Comparison of ENCODE assay signal across 10 cellular contexts in the genomic region with DNA sequence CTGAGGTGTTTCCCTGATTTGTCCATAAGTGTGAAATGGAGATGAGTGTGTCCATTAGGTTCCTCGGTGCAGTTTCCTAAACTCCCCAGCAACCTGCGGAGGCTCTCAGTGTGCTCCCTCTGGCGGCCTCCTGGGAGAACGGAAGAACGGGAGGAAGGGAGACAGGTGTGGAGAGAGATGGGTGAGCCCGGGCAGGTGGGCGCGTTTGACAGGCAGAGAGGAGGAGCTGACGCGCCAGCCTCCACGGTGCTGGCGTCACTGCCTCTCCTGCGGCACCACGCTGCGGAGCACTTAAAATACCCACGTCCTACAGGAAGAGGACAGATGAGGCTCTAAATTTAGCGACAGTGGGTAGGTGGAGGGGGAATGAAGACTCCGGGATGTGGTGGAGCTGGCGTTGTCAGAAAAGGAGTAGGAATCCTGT. TPM values are rescaled to one million over a fixed set of nuclear protein-coding genes. Genes with fewer than 3 reads are reported as not detected.
A peak's percentile ranks its signal among the peaks of the same experiment; 100 is the strongest.
DNase-seq lines count a peak whose midpoint lies in the region; ATAC-seq, FAIRE-seq and TF ChIP-seq lines count a peak whose summit lies in the region.
"Had no signal": no experiment of that assay in that cellular context is flagged by ENCODE, and none has a peak within 500 bp of the region (broad histone marks: within the 10 kb centered on the region; RNA-seq: fewer than 3 reads in every experiment).

No MANE protein-coding gene starts in this region.

- H3K27ac ChIP-seq in keratinocyte (ENCODE audit: control insufficient read depth, insufficient read depth, low read length) = no peak overlapping the region
- H3K27ac ChIP-seq: BLaER1 had no signal

- H3K9me1 ChIP-seq in keratinocyte (ENCODE audit: control insufficient read depth, extremely low read depth, insufficient read depth, low read length) = no peaks in the 10 kb centered on the region

- H3K79me2 ChIP-seq in keratinocyte (ENCODE audit: control insufficient read depth, insufficient read depth, low read length) = no peaks in the 10 kb centered on the region

- H2AFZ ChIP-seq in keratinocyte (ENCODE audit: control insufficient read depth, low read length) = no peak overlapping the region

- peak overlapping the region; percentile 6 for H3K4me2 ChIP-seq in keratinocyte (ENCODE audit: control insufficient read depth, extremely low read depth, insufficient read depth, low read depth, low read length)
- H3K4me2 ChIP-seq: BLaER1 had no signal

- no peaks in the 10 kb centered on the region for H3K9me3 ChIP-seq in keratinocyte (ENCODE audit: control insufficient read depth, low read depth, low read length)

- H3K27me3 ChIP-seq in keratinocyte (ENCODE audit: control insufficient read depth, extremely low read depth, insufficient read depth, low read length) = peaks cover 9% of the 10 kb centered on the region
- H3K27me3 ChIP-seq: BLaER1 had no signal

- FAIRE-seq in keratinocyte (lab: Jason Lieb, UNC) = peak; percentile 29
- FAIRE-seq: TTC549 had no signal

- TF ChIP-seq CTCF in astrocyte of the cerebellum (IDR thresholded peaks at IDR 0.05; ENCODE audit: low read depth, low read length, missing control alignments) (peak; percentile 46), keratinocyte (optimal IDR thresholded peaks at IDR 0.05 in 1 of 3, IDR thresholded peaks at IDR 0.05 in 1 of 3, conservative IDR thresholded peaks at IDR 0.05 in 1 of 3; ENCODE audit: extremely low read depth in 1 of 3, insufficient read depth in 2 of 3, low read length in 3 of 3) (peak; percentile 73 to 86 (median 82))

- dilution Hi-C loops in keratinocyte (cut with MboI; ENCODE audit: extremely low pct_ligation_motif_present, low sequenced_read_pairs) = no loop called here

- no peak for ATAC-seq in HG03175 (IDR thresholded peaks at IDR 0.05; ENCODE audit: unreplicated experiment)
- no peak for ATAC-seq in HG03565 (IDR thresholded peaks at IDR 0.05; ENCODE audit: unreplicated experiment)

- peaks cover 0 to under 1% of the 10 kb centered on the region in 2 experiments for H3K36me3 ChIP-seq in keratinocyte (ENCODE audit: control insufficient read depth in 2 of 2, extremely low read depth in 1 of 2, insufficient read depth in 2 of 2, low read length in 2 of 2)

- peaks cover 3% of the 10 kb centered on the region for H4K20me1 ChIP-seq in keratinocyte (ENCODE audit: control insufficient read depth, extremely low read depth, insufficient read depth, low read length)
- H4K20me1 ChIP-seq: BLaER1 had no signal

- no peaks in the 10 kb centered on the region for H3K4me1 ChIP-seq in keratinocyte (ENCODE audit: control insufficient read depth, extremely low read depth, insufficient read depth, low read length)

- peak; percentile 10 for DNase-seq in SIG-M5 treated with dmso at 0.1 percent for 504 hours (lab: John Stamatoyannopoulos, UW; ENCODE audit: unreplicated experiment)
- DNase-seq in SIG-M5 (lab: John Stamatoyannopoulos, UW) = no peak
- peak; percentile 86 for DNase-seq in NCI-H345 treated with DMSO at 0.1 percent for 48 hours (lab: John Stamatoyannopoulos, UW; ENCODE audit: unreplicated experiment)
- DNase-seq in astrocyte of the cerebellum (ENCODE audit: low read depth) = no peak
- peak; percentile 13 for DNase-seq in keratinocyte (ENCODE audit: low read depth, low spot score)
- DNase-seq in stimulated activated CD4-positive, alpha-beta T cell treated with anti-CD3 and anti-CD28 coated beads, Interleukin-4, amount 100 ng/mL, for 4 hours = peak; percentile 16 to 29

- in situ Hi-C loops in astrocyte of the cerebellum (cut with HindIII; ENCODE audit: low sequenced_read_pairs) = no loop called here

- no peak overlapping the region for H3K9ac ChIP-seq in keratinocyte (ENCODE audit: control insufficient read depth, extremely low read depth, insufficient read depth, low read length)
- H3K9ac ChIP-seq: BLaER1 had no signal

- H3K4me3 ChIP-seq in astrocyte of the cerebellum (ENCODE audit: low read depth, low read length) (no peak overlapping the region), keratinocyte (ENCODE audit: control insufficient read depth in 2 of 3, extremely low read depth in 1 of 3, insufficient read depth in 2 of 3, low read depth in 1 of 3, low read length in 3 of 3) (no peak overlapping the region)
- H3K4me3 ChIP-seq: BLaER1 had no signal

RNA-seq across cellular contexts. Expression of a gene that starts 26.8 kb away (rescaled TPM):
- polyA plus RNA-seq in keratinocyte = 10.8 to 17.2 TPM (median 14.4 TPM) in 3 replicates
- polyA plus RNA-seq in keratinocyte (2011; ENCODE audit: low read depth) = 11.2 TPM
- 12.1 and 12.8 TPM in 2 replicates for polyA plus RNA-seq in keratinocyte (2011; cell fraction: cytosol; rRNA removed)
- polyA plus RNA-seq in keratinocyte (2011; cell fraction: nucleus; rRNA removed) = 25.3 and 26.8 TPM in 2 replicates
- polyA plus RNA-seq in keratinocyte (2012; ENCODE audit: low replicate concordance) = 19.5 and 20.0 TPM in 2 replicates
- 13.0 to 17.2 TPM (median 16.5 TPM) in 3 replicates for polyA minus RNA-seq in keratinocyte
- 19.0 TPM for polyA minus RNA-seq in keratinocyte (2011; cell fraction: cytosol; rRNA and poly(A)+ RNA removed)
- 12.0 and 15.8 TPM in 2 replicates for polyA minus RNA-seq in keratinocyte (2011; cell fraction: nucleus; rRNA and poly(A)+ RNA removed)

RNA-seq across cellular contexts. Expression of a gene that starts 32.5 kb away (rescaled TPM):
- 12.8 to 21.6 TPM (median 15.2 TPM) in 3 replicates for polyA plus RNA-seq in keratinocyte
- polyA plus RNA-seq in keratinocyte (2011; ENCODE audit: low read depth) = 16.6 TPM
- polyA plus RNA-seq in keratinocyte (2011; cell fraction: cytosol; rRNA removed) = 2.5 and 3.4 TPM in 2 replicates
- 81.1 and 81.9 TPM in 2 replicates for polyA plus RNA-seq in keratinocyte (2011; cell fraction: nucleus; rRNA removed)
- 9.6 and 9.8 TPM in 2 replicates for polyA plus RNA-seq in keratinocyte (2012; ENCODE audit: low replicate concordance)
- polyA minus RNA-seq in keratinocyte = 21.6 to 63.8 TPM (median 42.5 TPM) in 3 replicates
- 25.5 TPM for polyA minus RNA-seq in keratinocyte (2011; cell fraction: cytosol; rRNA and poly(A)+ RNA removed)
- 35.0 and 60.0 TPM in 2 replicates for polyA minus RNA-seq in keratinocyte (2011; cell fraction: nucleus; rRNA and poly(A)+ RNA removed)

RNA-seq across cellular contexts. Expression of a gene that starts 34.0 kb away (rescaled TPM):
- polyA plus RNA-seq in keratinocyte = not detected in 3 replicates
- polyA plus RNA-seq in keratinocyte (2011; ENCODE audit: low read depth) = not detected
- not detected in 2 replicates for polyA plus RNA-seq in keratinocyte (2011; cell fraction: cytosol; rRNA removed)
- not detected in 2 replicates for polyA plus RNA-seq in keratinocyte (2011; cell fraction: nucleus; rRNA removed)
- polyA plus RNA-seq in keratinocyte (2012; ENCODE audit: low replicate concordance) = 1.4 and 1.8 TPM in 2 replicates
- polyA minus RNA-seq in keratinocyte = not detected in 3 replicates
- not detected for polyA minus RNA-seq in keratinocyte (2011; cell fraction: cytosol; rRNA and poly(A)+ RNA removed)
- not detected in 2 replicates for polyA minus RNA-seq in keratinocyte (2011; cell fraction: nucleus; rRNA and poly(A)+ RNA removed)

RNA-seq across cellular contexts. Expression of a gene that starts 53.7 kb away (rescaled TPM):
- 8.5 to 13.5 TPM (median 9.3 TPM) in 3 replicates for polyA plus RNA-seq in keratinocyte
- 3.0 TPM for polyA plus RNA-seq in keratinocyte (2011; ENCODE audit: low read depth)
- 7.5 and 8.4 TPM in 2 replicates for polyA plus RNA-seq in keratinocyte (2011; cell fraction: cytosol; rRNA removed)
- polyA plus RNA-seq in keratinocyte (2011; cell fraction: nucleus; rRNA removed) = 24.4 and 33.2 TPM in 2 replicates
- polyA plus RNA-seq in keratinocyte (2012; ENCODE audit: low replicate concordance) = 8.3 and 9.9 TPM in 2 replicates
- polyA minus RNA-seq in keratinocyte = 14.8 to 24.6 TPM (median 21.7 TPM) in 3 replicates
- 17.8 TPM for polyA minus RNA-seq in keratinocyte (2011; cell fraction: cytosol; rRNA and poly(A)+ RNA removed)
- 17.9 and 28.6 TPM in 2 replicates for polyA minus RNA-seq in keratinocyte (2011; cell fraction: nucleus; rRNA and poly(A)+ RNA removed)

Comparison
In these comparisons a context has a peak if more than half of its experiments do, and no peak if none do; other contexts are left out.
1. DNase-seq: peak in SIG-M5 treated with dmso at 0.1 percent for 504 hours (single experiment), NCI-H345 treated with DMSO at 0.1 percent for 48 hours (single experiment), keratinocyte (single experiment) and stimulated activated CD4-positive, alpha-beta T cell treated with anti-CD3 and anti-CD28 coated beads, Interleukin-4, amount 100 ng/mL, for 4 hours (2 of 2); none in SIG-M5 (single experiment) and astrocyte of the cerebellum (single experiment).